1 cellular context compared by ENCODE assay signal in the genomic region with DNA sequence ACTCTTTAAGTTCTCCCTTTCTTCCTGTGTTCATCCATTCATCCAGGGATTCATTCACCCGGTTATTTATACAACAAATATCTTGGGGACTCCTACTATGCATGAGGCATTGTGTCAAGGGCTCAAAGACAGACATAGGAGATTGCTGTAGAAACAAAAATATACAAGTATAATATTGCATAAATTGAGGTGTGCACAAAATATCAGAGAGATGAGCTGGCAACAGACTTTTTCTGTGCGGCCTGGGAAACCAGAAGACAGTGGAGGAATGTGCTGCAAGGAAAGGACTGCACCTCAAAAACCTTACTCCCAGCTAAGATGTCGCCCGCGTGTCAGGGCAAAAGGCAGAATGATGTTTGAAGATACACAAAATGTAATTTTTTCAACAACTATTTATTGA.
TF ChIP-seq lines count a peak whose summit lies in the region.

No MANE protein-coding gene starts in this region.

TF ChIP-seq in GM23338, 12 proteins besides CTCF, POLR2A, EP300 and RAD21 (continued from another document):
- TF ChIP-seq, protein P1, sequence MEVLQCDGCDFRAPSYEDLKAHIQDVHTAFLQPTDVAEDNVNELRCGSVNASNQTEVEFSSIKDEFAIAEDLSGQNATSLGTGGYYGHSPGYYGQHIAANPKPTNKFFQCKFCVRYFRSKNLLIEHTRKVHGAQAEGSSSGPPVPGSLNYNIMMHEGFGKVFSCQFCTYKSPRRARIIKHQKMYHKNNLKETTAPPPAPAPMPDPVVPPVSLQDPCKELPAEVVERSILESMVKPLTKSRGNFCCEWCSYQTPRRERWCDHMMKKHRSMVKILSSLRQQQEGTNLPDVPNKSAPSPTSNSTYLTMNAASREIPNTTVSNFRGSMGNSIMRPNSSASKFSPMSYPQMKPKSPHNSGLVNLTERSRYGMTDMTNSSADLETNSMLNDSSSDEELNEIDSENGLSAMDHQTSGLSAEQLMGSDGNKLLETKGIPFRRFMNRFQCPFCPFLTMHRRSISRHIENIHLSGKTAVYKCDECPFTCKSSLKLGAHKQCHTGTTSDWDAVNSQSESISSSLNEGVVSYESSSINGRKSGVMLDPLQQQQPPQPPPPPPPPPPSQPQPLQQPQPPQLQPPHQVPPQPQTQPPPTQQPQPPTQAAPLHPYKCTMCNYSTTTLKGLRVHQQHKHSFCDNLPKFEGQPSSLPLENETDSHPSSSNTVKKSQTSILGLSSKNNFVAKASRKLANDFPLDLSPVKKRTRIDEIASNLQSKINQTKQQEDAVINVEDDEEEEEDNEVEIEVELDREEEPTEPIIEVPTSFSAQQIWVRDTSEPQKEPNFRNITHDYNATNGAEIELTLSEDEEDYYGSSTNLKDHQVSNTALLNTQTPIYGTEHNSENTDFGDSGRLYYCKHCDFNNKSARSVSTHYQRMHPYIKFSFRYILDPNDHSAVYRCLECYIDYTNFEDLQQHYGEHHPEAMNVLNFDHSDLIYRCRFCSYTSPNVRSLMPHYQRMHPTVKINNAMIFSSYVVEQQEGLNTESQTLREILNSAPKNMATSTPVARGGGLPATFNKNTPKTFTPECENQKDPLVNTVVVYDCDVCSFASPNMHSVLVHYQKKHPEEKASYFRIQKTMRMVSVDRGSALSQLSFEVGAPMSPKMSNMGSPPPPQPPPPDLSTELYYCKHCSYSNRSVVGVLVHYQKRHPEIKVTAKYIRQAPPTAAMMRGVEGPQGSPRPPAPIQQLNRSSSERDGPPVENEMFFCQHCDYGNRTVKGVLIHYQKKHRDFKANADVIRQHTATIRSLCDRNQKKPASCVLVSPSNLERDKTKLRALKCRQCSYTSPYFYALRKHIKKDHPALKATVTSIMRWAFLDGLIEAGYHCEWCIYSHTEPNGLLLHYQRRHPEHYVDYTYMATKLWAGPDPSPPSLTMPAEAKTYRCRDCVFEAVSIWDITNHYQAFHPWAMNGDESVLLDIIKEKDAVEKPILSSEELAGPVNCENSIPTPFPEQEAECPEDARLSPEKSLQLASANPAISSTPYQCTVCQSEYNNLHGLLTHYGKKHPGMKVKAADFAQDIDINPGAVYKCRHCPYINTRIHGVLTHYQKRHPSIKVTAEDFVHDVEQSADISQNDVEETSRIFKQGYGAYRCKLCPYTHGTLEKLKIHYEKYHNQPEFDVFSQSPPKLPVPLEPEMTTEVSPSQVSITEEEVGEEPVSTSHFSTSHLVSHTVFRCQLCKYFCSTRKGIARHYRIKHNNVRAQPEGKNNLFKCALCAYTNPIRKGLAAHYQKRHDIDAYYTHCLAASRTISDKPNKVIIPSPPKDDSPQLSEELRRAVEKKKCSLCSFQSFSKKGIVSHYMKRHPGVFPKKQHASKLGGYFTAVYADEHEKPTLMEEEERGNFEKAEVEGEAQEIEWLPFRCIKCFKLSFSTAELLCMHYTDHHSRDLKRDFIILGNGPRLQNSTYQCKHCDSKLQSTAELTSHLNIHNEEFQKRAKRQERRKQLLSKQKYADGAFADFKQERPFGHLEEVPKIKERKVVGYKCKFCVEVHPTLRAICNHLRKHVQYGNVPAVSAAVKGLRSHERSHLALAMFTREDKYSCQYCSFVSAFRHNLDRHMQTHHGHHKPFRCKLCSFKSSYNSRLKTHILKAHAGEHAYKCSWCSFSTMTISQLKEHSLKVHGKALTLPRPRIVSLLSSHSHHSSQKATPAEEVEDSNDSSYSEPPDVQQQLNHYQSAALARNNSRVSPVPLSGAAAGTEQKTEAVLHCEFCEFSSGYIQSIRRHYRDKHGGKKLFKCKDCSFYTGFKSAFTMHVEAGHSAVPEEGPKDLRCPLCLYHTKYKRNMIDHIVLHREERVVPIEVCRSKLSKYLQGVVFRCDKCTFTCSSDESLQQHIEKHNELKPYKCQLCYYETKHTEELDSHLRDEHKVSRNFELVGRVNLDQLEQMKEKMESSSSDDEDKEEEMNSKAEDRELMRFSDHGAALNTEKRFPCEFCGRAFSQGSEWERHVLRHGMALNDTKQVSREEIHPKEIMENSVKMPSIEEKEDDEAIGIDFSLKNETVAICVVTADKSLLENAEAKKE (CRISPR knock-in tag; IDR thresholded peaks at IDR 0.05), result no peak
- TF ChIP-seq, protein P2, sequence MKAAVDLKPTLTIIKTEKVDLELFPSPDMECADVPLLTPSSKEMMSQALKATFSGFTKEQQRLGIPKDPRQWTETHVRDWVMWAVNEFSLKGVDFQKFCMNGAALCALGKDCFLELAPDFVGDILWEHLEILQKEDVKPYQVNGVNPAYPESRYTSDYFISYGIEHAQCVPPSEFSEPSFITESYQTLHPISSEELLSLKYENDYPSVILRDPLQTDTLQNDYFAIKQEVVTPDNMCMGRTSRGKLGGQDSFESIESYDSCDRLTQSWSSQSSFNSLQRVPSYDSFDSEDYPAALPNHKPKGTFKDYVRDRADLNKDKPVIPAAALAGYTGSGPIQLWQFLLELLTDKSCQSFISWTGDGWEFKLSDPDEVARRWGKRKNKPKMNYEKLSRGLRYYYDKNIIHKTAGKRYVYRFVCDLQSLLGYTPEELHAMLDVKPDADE (IDR thresholded peaks at IDR 0.05), result no peak
- TF ChIP-seq JUNB (IDR thresholded peaks at IDR 0.05; ENCODE audit: unreplicated experiment) (no peak), EZH2 (IDR thresholded peaks at IDR 0.05; ENCODE audit: low read depth, unreplicated experiment) (no peak), STAT1 (IDR thresholded peaks at IDR 0.05; ENCODE audit: unreplicated experiment) (no peak), NANOG (IDR thresholded peaks at IDR 0.05; ENCODE audit: borderline replicate concordance) (no peak), ZNF331 (CRISPR knock-in tag; IDR thresholded peaks at IDR 0.05; ENCODE audit: low read depth) (no peak), CREB1 (CRISPR knock-in tag; IDR thresholded peaks at IDR 0.05; ENCODE audit: low read depth) (no peak), EZH2phosphoT487 (IDR thresholded peaks at IDR 0.05; ENCODE audit: unreplicated experiment) (no peak)
- TF ChIP-seq, protein P3, sequence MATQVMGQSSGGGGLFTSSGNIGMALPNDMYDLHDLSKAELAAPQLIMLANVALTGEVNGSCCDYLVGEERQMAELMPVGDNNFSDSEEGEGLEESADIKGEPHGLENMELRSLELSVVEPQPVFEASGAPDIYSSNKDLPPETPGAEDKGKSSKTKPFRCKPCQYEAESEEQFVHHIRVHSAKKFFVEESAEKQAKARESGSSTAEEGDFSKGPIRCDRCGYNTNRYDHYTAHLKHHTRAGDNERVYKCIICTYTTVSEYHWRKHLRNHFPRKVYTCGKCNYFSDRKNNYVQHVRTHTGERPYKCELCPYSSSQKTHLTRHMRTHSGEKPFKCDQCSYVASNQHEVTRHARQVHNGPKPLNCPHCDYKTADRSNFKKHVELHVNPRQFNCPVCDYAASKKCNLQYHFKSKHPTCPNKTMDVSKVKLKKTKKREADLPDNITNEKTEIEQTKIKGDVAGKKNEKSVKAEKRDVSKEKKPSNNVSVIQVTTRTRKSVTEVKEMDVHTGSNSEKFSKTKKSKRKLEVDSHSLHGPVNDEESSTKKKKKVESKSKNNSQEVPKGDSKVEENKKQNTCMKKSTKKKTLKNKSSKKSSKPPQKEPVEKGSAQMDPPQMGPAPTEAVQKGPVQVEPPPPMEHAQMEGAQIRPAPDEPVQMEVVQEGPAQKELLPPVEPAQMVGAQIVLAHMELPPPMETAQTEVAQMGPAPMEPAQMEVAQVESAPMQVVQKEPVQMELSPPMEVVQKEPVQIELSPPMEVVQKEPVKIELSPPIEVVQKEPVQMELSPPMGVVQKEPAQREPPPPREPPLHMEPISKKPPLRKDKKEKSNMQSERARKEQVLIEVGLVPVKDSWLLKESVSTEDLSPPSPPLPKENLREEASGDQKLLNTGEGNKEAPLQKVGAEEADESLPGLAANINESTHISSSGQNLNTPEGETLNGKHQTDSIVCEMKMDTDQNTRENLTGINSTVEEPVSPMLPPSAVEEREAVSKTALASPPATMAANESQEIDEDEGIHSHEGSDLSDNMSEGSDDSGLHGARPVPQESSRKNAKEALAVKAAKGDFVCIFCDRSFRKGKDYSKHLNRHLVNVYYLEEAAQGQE (IDR thresholded peaks at IDR 0.05; ENCODE audit: unreplicated experiment), result no peak
